ENCODE assay signal across 13 cellular contexts in the genomic region with DNA sequence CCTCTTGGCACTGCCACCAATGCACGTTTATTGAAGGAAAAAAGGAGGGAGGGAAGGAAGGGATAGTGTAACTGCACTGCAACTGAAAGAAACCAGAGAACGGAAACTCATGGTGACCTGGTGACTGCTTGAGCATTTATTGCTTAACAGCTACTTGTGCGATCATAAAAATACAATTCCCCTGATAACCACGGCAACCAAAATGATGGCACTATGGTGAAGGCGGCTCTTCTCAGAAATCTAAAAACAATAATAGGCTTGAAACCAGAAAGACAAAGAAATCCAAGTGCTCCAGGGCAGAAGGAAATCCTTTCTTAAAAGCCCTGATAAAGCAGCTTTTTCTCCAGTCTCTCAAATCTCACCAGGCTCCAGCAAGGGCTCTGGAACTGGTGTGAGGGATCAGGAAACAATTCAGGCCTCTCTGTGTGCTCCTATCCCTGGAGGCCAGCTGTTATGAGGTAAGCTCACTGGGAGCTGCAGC. TPM values are rescaled to one million over a fixed set of nuclear protein-coding genes. Genes with fewer than 3 reads are reported as not detected.
A peak's percentile ranks its signal among the peaks of the same experiment; 100 is the strongest.
DNase-seq lines count a peak whose midpoint lies in the region; ATAC-seq and TF ChIP-seq lines count a peak whose summit lies in the region.
"Had no signal": no experiment of that assay in that cellular context is flagged by ENCODE, and none has a peak within 500 bp of the region (broad histone marks: within the 10 kb centered on the region; RNA-seq: fewer than 3 reads in every experiment).

No MANE protein-coding gene starts in this region.

- H3K27ac ChIP-seq in breast epithelium = peak overlapping the region; percentile 64 to 83
- no peak overlapping the region for H3K27ac ChIP-seq in ascending aorta

- H3K36me3 ChIP-seq in breast epithelium = no peaks in the 10 kb centered on the region
- H3K36me3 ChIP-seq in ascending aorta = no peaks in the 10 kb centered on the region

- H3K27me3 ChIP-seq in breast epithelium (no peaks in the 10 kb centered on the region), ascending aorta (no peaks in the 10 kb centered on the region)

- no peaks in the 10 kb centered on the region for H3K9me3 Mint-ChIP-seq in MCF 10A (ENCODE audit: unreplicated experiment)
- H3K9me3 Mint-ChIP-seq in memory B cell = no peaks in the 10 kb centered on the region
- no peaks in the 10 kb centered on the region for H3K9me3 Mint-ChIP-seq in activated naive CD8-positive, alpha-beta T cell treated with anti-CD3 and anti-CD28 coated beads, Interleukin-2, amount 50 U/mL, for 24 hours
- H3K9me3 Mint-ChIP-seq: dendritic cell treated with granulocyte-macrophage colony-stimulating factor and Interleukin-4, amounts not matched to agents 40 ng/mL and 50 ng/mL, for 4 days had no signal

- H3K9me3 ChIP-seq in breast epithelium (no peaks in the 10 kb centered on the region), ascending aorta (no peaks in the 10 kb centered on the region)

- intact Hi-C loops in breast epithelium (cut with DNase I; ENCODE audit: low total_unique reads) (no loop called here), MCF 10A (cut with micrococcal nuclease) (no loop called here), ascending aorta (cut with DNase I) (loop anchor here (10.0 kb wide), 1 partner anchor 149 kb away; a partner anchor contains a TSS)

- H3K27me3 Mint-ChIP-seq in MCF 10A (ENCODE audit: insufficient read depth, unreplicated experiment) = no peaks in the 10 kb centered on the region
- H3K27me3 Mint-ChIP-seq in memory B cell = no peaks in the 10 kb centered on the region
- peaks cover 2% of the 10 kb centered on the region for H3K27me3 Mint-ChIP-seq in activated naive CD8-positive, alpha-beta T cell treated with anti-CD3 and anti-CD28 coated beads, Interleukin-2, amount 50 U/mL, for 24 hours

- no TSS peak for BruUV-seq in MCF 10A (replicated peaks; lab: Mats Ljungman, UMichigan)

- peak overlapping the region in 1 of 3 donors; percentile 71 for H3K4me3 ChIP-seq in breast epithelium
- no peak overlapping the region for H3K4me3 ChIP-seq in astrocyte of the spinal cord (ENCODE audit: low read depth, low read length)
- H3K4me3 ChIP-seq in ascending aorta = no peak overlapping the region
- H3K4me3 ChIP-seq: lung had no signal

- H3K4me1 ChIP-seq in breast epithelium (peaks cover 0 to 3% of the 10 kb centered on the region in 2 donors), ascending aorta (peaks cover 0 to 7% of the 10 kb centered on the region in 2 donors)

- ATAC-seq in memory B cell (ENCODE audit: low read depth) (no peak), GM19455 (IDR thresholded peaks at IDR 0.05; ENCODE audit: unreplicated experiment) (no peak)
- no peak for ATAC-seq in activated naive CD8-positive, alpha-beta T cell treated with anti-CD3 and anti-CD28 coated beads, Interleukin-2, amount 50 U/mL, for 24 hours
- ATAC-seq: PC-3 had no signal

- CTCF ChIA-PET in MCF 10A (lab: Yijun Ruan, JAX) = interaction anchor here (0.6 to 1.6 kb wide), 4 partner anchors 8 to 858 kb away, joined by 3 to 7 read pairs (median 4); no protein-coding TSS in a partner anchor

- H3K36me3 Mint-ChIP-seq in MCF 10A (ENCODE audit: insufficient read depth, unreplicated experiment) = peaks cover 5% of the 10 kb centered on the region
- peaks cover 11% of the 10 kb centered on the region for H3K36me3 Mint-ChIP-seq in memory B cell
- H3K36me3 Mint-ChIP-seq in activated naive CD8-positive, alpha-beta T cell treated with anti-CD3 and anti-CD28 coated beads, Interleukin-2, amount 50 U/mL, for 24 hours (ENCODE audit: low read depth) = peaks cover 20% of the 10 kb centered on the region

- H3K4me1 Mint-ChIP-seq in MCF 10A (ENCODE audit: insufficient read depth, unreplicated experiment) = peaks cover 18% of the 10 kb centered on the region
- peaks cover 47% of the 10 kb centered on the region for H3K4me1 Mint-ChIP-seq in memory B cell
- peaks cover 28% of the 10 kb centered on the region for H3K4me1 Mint-ChIP-seq in activated naive CD8-positive, alpha-beta T cell treated with anti-CD3 and anti-CD28 coated beads, Interleukin-2, amount 50 U/mL, for 24 hours

- POLR2A ChIA-PET in MCF 10A (lab: Yijun Ruan, JAX) = interaction anchor here (8.4 kb wide), 1 partner anchor 17 kb away, joined by 80 read pairs; a partner anchor contains a TSS

- in situ Hi-C loops in astrocyte of the spinal cord (cut with HindIII; ENCODE audit: low sequenced_read_pairs) = no loop called here
- in situ Hi-C loops in GM13976 (cut with MboI; ENCODE audit: low sequenced_read_pairs, unreplicated experiment) = no loop called here

- H3K27ac Mint-ChIP-seq in MCF 10A (ENCODE audit: low read depth, unreplicated experiment) (no peak overlapping the region), memory B cell (no peak overlapping the region)
- H3K27ac Mint-ChIP-seq in activated naive CD8-positive, alpha-beta T cell treated with anti-CD3 and anti-CD28 coated beads, Interleukin-2, amount 50 U/mL, for 24 hours = no peak overlapping the region
- H3K27ac Mint-ChIP-seq: dendritic cell treated with granulocyte-macrophage colony-stimulating factor and Interleukin-4, amounts not matched to agents 40 ng/mL and 50 ng/mL, for 4 days had no signal

- no peak for TF ChIP-seq CTCF in breast epithelium (IDR thresholded peaks at IDR 0.05)
- no peak for TF ChIP-seq CTCF in MCF 10A (IDR thresholded peaks at IDR 0.05; ENCODE audit: unreplicated experiment)
- TF ChIP-seq CTCF in astrocyte of the spinal cord (IDR thresholded peaks at IDR 0.05; ENCODE audit: low read depth, low read length) = no peak
- no peak for TF ChIP-seq CTCF in GM13976 (IDR thresholded peaks at IDR 0.05; ENCODE audit: borderline replicate concordance, control extremely low read depth, extremely low read depth, insufficient read depth, missing control alignments)
- no peak for TF ChIP-seq CTCF in ascending aorta (IDR thresholded peaks at IDR 0.05)

- DNase-seq in breast epithelium (ENCODE audit: low spot score in 2 of 2) (no peak), MCF 10A (ENCODE audit: unreplicated experiment) (no peak), astrocyte of the spinal cord (ENCODE audit: low read depth, low spot score) (peak; percentile 51), memory B cell (ENCODE audit: low spot score in 2 of 2) (no peak), GM13976 (ENCODE audit: low spot score) (no peak), ascending aorta (ENCODE audit: low spot score in 2 of 2) (no peak)
- no peak for DNase-seq in activated naive CD8-positive, alpha-beta T cell treated with anti-CD3 and anti-CD28 coated beads, Interleukin-2, amount 50 U/mL, for 24 hours
- DNase-seq: AML-193, KG1, PC-3 had no signal

- no peak for TF ChIP-seq POLR2A in breast epithelium (IDR thresholded peaks at IDR 0.05)

- H3K4me3 Mint-ChIP-seq in MCF 10A (ENCODE audit: unreplicated experiment) (no peak overlapping the region), memory B cell (peak overlapping the region; percentile 8)
- no peak overlapping the region for H3K4me3 Mint-ChIP-seq in activated naive CD8-positive, alpha-beta T cell treated with anti-CD3 and anti-CD28 coated beads, Interleukin-2, amount 50 U/mL, for 24 hours
- H3K4me3 Mint-ChIP-seq: dendritic cell treated with granulocyte-macrophage colony-stimulating factor and Interleukin-4, amounts not matched to agents 40 ng/mL and 50 ng/mL, for 4 days had no signal

RNA-seq across cellular contexts. Expression of a gene that starts 1.9 kb away (rescaled TPM):
- 1 to 10 TPM; 5.1 to 6.9 (median 5.9) TPM for total RNA-seq in breast epithelium
- 3.4 and 4.6 TPM in 2 replicates for total RNA-seq in MCF 10A (2022)
- 8.2 TPM for total RNA-seq in ascending aorta

RNA-seq across cellular contexts. Expression of a gene that starts 18.1 kb away (rescaled TPM):
- total RNA-seq in breast epithelium = 100 to 1,000 TPM in 1 of 3 donors, 10 to 100 TPM in 2; 71.9 to 105 (median 72.0) TPM
- 151 and 164 TPM in 2 replicates for total RNA-seq in MCF 10A (2022)
- 64.5 TPM for total RNA-seq in ascending aorta

Comparison
In these comparisons a context has a peak if more than half of its experiments do, and no peak if none do; other contexts are left out.
1. H3K27ac ChIP-seq: peak in breast epithelium (2 of 2); none in ascending aorta (0 of 2).